In the genomic region with DNA sequence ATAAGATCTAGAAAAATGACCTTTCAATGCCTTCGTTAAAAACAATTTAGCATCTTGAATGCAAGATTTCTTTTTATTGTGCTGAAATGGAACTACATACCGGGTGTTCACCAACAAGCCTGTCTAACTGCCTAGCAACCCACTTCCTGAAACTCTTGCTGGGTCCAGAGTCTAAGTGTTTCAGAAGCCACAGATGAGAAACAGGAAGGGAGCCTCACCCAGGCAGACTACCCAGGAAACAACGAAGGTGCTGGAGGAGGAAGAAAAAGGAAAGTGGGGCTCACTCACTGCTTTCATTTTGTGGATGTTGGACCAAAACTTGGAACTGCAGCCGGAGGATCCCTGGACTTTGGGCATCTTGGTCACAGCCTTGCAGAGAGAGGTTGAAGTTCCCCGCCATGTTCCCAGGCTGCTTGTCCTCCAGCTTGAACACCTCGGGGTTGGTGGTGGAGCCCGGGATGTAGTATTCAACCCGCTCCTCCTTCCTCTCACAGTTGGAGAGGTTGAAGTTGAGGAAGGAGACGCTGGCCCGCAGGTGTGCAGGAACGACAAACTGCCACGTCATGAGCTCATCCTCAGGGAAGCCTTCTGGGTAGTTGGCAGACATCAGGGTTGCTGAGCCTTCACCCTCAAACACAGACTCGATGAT, we compare ENCODE assay signal across 10 cellular contexts. TPM values are rescaled to one million over a fixed set of nuclear protein-coding genes. Genes with fewer than 3 reads are reported as not detected.
DNase-seq lines count a peak whose midpoint lies in the region; ATAC-seq and TF ChIP-seq lines count a peak whose summit lies in the region.
"Had no signal": no experiment of that assay in that cellular context is flagged by ENCODE, and none has a peak within 500 bp of the region (broad histone marks: within the 10 kb centered on the region; RNA-seq: fewer than 3 reads in every experiment).

No MANE protein-coding gene starts in this region.

- H3K36me3 Mint-ChIP-seq in stimulated activated naive CD8-positive, alpha-beta T cell treated with anti-CD3 and anti-CD28 coated beads, Interleukin-15, Interleukin-2, amounts not matched to agents 100 ng/mL and 50 ng/mL, for 24 hours (ENCODE audit: low read depth): no peaks in the 10 kb centered on the region

- peak overlapping the region; percentile 34 to 54 for H3K9ac ChIP-seq in duodenal mucosa (ENCODE audit: low read depth in 1 of 2, low read length in 2 of 2)

- no peaks in the 10 kb centered on the region for H3K27me3 Mint-ChIP-seq in stimulated activated naive CD8-positive, alpha-beta T cell treated with anti-CD3 and anti-CD28 coated beads, Interleukin-15, Interleukin-2, amounts not matched to agents 100 ng/mL and 50 ng/mL, for 24 hours

- DNase-seq in stimulated activated naive CD8-positive, alpha-beta T cell treated with anti-CD3 and anti-CD28 coated beads, Interleukin-15, Interleukin-2, amounts not matched to agents 100 U/mL and 50 U/mL, for 24 hours: no peak
- DNase-seq in SIG-M5 treated with dmso at 0.1 percent for 504 hours (lab: John Stamatoyannopoulos, UW; ENCODE audit: unreplicated experiment) (peak; percentile 94), upper lobe of right lung (no peak), glomerular visceral epithelial cell (ENCODE audit: extremely low spot score) (no peak), NCI-H69 (lab: John Stamatoyannopoulos, UW) (no peak), D341Med (ENCODE audit: low spot score) (no peak)
- DNase-seq: NCI-H1436 treated with DMSO at 0.1 percent for 48 hours had no signal

- ATAC-seq in stimulated activated naive CD8-positive, alpha-beta T cell treated with anti-CD3 and anti-CD28 coated beads, Interleukin-15, Interleukin-2, amounts not matched to agents 100 U/mL and 50 U/mL, for 24 hours: no peak
- ATAC-seq in upper lobe of right lung: peak; percentile 83

- peak overlapping the region; percentile 33 to 49 for H3K4me3 ChIP-seq in duodenal mucosa (ENCODE audit: low read depth in 1 of 2, low read length in 2 of 2)
- no peak overlapping the region for H3K4me3 ChIP-seq in upper lobe of right lung

- H3K4me3 Mint-ChIP-seq in stimulated activated naive CD8-positive, alpha-beta T cell treated with anti-CD3 and anti-CD28 coated beads, Interleukin-15, Interleukin-2, amounts not matched to agents 100 ng/mL and 50 ng/mL, for 24 hours: peak overlapping the region; percentile 48

- intact Hi-C loops in upper lobe of right lung (cut with DNase I): no loop called here

- peaks cover 20 to 26% of the 10 kb centered on the region in 2 donors for H3K4me1 ChIP-seq in duodenal mucosa (ENCODE audit: control insufficient read depth in 1 of 2, insufficient read depth in 2 of 2, low read length in 2 of 2)
- no peaks in the 10 kb centered on the region for H3K4me1 ChIP-seq in upper lobe of right lung

- H3K27ac ChIP-seq in duodenal mucosa (ENCODE audit: low read depth, low read length) (peak overlapping the region; percentile 74), upper lobe of right lung (peak overlapping the region; percentile 24)
- H3K27ac ChIP-seq: epithelial cell of prostate had no signal

- H3K36me3 ChIP-seq in duodenal mucosa (ENCODE audit: control insufficient read depth in 1 of 2, insufficient read depth in 2 of 2, low read length in 2 of 2) (peaks cover 22 to 47% of the 10 kb centered on the region in 2 donors), upper lobe of right lung (no peaks in the 10 kb centered on the region)

- no peaks in the 10 kb centered on the region for H3K9me3 Mint-ChIP-seq in stimulated activated naive CD8-positive, alpha-beta T cell treated with anti-CD3 and anti-CD28 coated beads, Interleukin-15, Interleukin-2, amounts not matched to agents 100 ng/mL and 50 ng/mL, for 24 hours

- no peak for TF ChIP-seq CTCF in upper lobe of right lung (IDR thresholded peaks at IDR 0.05)

- H3K27ac Mint-ChIP-seq in stimulated activated naive CD8-positive, alpha-beta T cell treated with anti-CD3 and anti-CD28 coated beads, Interleukin-15, Interleukin-2, amounts not matched to agents 100 ng/mL and 50 ng/mL, for 24 hours: peak overlapping the region; percentile 77

- no peaks in the 10 kb centered on the region for H3K27me3 ChIP-seq in duodenal mucosa (ENCODE audit: control insufficient read depth in 1 of 2, insufficient read depth in 2 of 2, low read length in 2 of 2)
- H3K27me3 ChIP-seq in upper lobe of right lung: no peaks in the 10 kb centered on the region

- H3K9me3 ChIP-seq in duodenal mucosa (ENCODE audit: control insufficient read depth in 1 of 2, low read length in 2 of 2): no peaks in the 10 kb centered on the region
- H3K9me3 ChIP-seq in upper lobe of right lung: no peaks in the 10 kb centered on the region

- peaks cover 94% of the 10 kb centered on the region for H3K4me1 Mint-ChIP-seq in stimulated activated naive CD8-positive, alpha-beta T cell treated with anti-CD3 and anti-CD28 coated beads, Interleukin-15, Interleukin-2, amounts not matched to agents 100 ng/mL and 50 ng/mL, for 24 hours (ENCODE audit: low read depth)

RNA-seq across cellular contexts. Expression of a gene that starts 35.9 kb away (rescaled TPM):
- total RNA-seq in upper lobe of right lung: 19.1 TPM
